In genomic region chr16:84527486-84528269, GRCh38 we compare ENCODE assay signal across 1 cellular context.
TF ChIP-seq lines count a peak whose summit lies in the region.

No MANE protein-coding gene starts in this region.

TF ChIP-seq in K562, 482 proteins besides CTCF, POLR2A, EP300 and RAD21 (continued from another document):
- no peak for TF ChIP-seq MCM3 (IDR thresholded peaks at IDR 0.05)
- TF ChIP-seq U2AF2 (optimal IDR thresholded peaks at IDR 0.05; ENCODE audit: low read depth, low read length): no peak
- TF ChIP-seq SPI1 (IDR thresholded peaks at IDR 0.05; ENCODE audit: borderline replicate concordance, low read depth, low read length): peak; percentile 65; the same call in 1 of the 2 replicates
- TF ChIP-seq JUN (IDR thresholded peaks at IDR 0.05; ENCODE audit: borderline replicate concordance, low read depth, low read length): no peak
- no peak for TF ChIP-seq JUN (CRISPR knock-in tag; IDR thresholded peaks at IDR 0.05; ENCODE audit: borderline replicate concordance)
